In genomic region chr6:157966597-157966977, GRCh38 we compare ENCODE assay signal across 16 cellular contexts. TPM values are rescaled to one million over a fixed set of nuclear protein-coding genes. Genes with fewer than 3 reads are reported as not detected.
DNase-seq lines count a peak whose midpoint lies in the region; ATAC-seq and TF ChIP-seq lines count a peak whose summit lies in the region.
"Had no signal": no experiment of that assay in that cellular context is flagged by ENCODE, and none has a peak within 500 bp of the region (broad histone marks: within the 10 kb centered on the region; RNA-seq: fewer than 3 reads in every experiment).

No MANE protein-coding gene starts in this region.

- ATAC-seq in HG03342 (IDR thresholded peaks at IDR 0.05; ENCODE audit: unreplicated experiment), result no peak
- ATAC-seq in GM19463 (IDR thresholded peaks at IDR 0.05; ENCODE audit: unreplicated experiment), result no peak

- peak; percentile 58 for DNase-seq in NCI-H69 (lab: John Stamatoyannopoulos, UW)
- DNase-seq in ecto neural progenitor cell (ENCODE audit: low spot score), result peak; percentile 41
- no peak for DNase-seq in transverse colon
- DNase-seq in NCI-H1930 (lab: John Stamatoyannopoulos, UW), result no peak
- DNase-seq: ACHN, C1 segment of cervical spinal cord, H9, Karpas-422, MG63, NCI-H1048, NCI-H2171 treated with DMSO at 0.1 percent for 48 hours, NCI-H446, Right ventricle myocardium superior had no signal

- 51% methylated on average over 8 of the region's 8 CpGs; no CpG with 5 or more reads in 1 of the 2 donors for WGBS in transverse colon (ENCODE audit: low coverage in 1 of 2), 2 donors

- H3K27ac ChIP-seq in mucosa of rectum (ENCODE audit: low read depth in 2 of 2, low read length in 2 of 2), result peak overlapping the region; percentile 96
- H3K27ac ChIP-seq in transverse colon, result peak overlapping the region; percentile 88 to 91 (median 91)

- H3K4me3 ChIP-seq in mucosa of rectum (ENCODE audit: low read length in 2 of 2) (peak overlapping the region in 1 of 2 donors; percentile 33), transverse colon (no peak overlapping the region)
- H3K4me3 ChIP-seq: MG63 had no signal

- peak overlapping the region; percentile 52 to 59 for H3K9ac ChIP-seq in mucosa of rectum (ENCODE audit: low read depth in 1 of 2, low read length in 2 of 2)

- no peak for TF ChIP-seq POLR2A in transverse colon (IDR thresholded peaks at IDR 0.05)

- intact Hi-C loops in transverse colon (cut with DNase I; ENCODE audit: low total_unique reads), result no loop called here

- H3K27me3 ChIP-seq in mucosa of rectum (ENCODE audit: control insufficient read depth in 2 of 2, insufficient read depth in 2 of 2, low read length in 2 of 2) (no peaks in the 10 kb centered on the region), transverse colon (no peaks in the 10 kb centered on the region)
- H3K27me3 ChIP-seq: MG63 had no signal

- in situ Hi-C loops in transverse colon (cut with MboI; ENCODE audit: low pct_ligation_motif_present in 1 of 4, low pct_unique_long_range_greater_than_20kb in 1 of 4, low sequenced_read_pairs in 3 of 4), result no loop called here

- no peak for TF ChIP-seq EP300 in transverse colon (IDR thresholded peaks at IDR 0.05; ENCODE audit: low read depth)

- no peak for TF ChIP-seq CTCF in transverse colon (IDR thresholded peaks at IDR 0.05)

- H3K36me3 ChIP-seq in mucosa of rectum (ENCODE audit: control insufficient read depth in 2 of 2, insufficient read depth in 2 of 2, low read length in 2 of 2), result no peaks in the 10 kb centered on the region
- H3K36me3 ChIP-seq in transverse colon, result no peaks in the 10 kb centered on the region
- H3K36me3 ChIP-seq: MG63 had no signal

- H3K4me1 ChIP-seq in mucosa of rectum (ENCODE audit: control insufficient read depth in 2 of 2, insufficient read depth in 2 of 2, low read length in 2 of 2) (peaks cover 19 to 33% of the 10 kb centered on the region in 2 donors), transverse colon (peaks cover 12 to 60% (median 22%) of the 10 kb centered on the region in 4 donors)

- H3K9me3 ChIP-seq in mucosa of rectum (ENCODE audit: control insufficient read depth in 2 of 2, low read length in 2 of 2), result no peaks in the 10 kb centered on the region
- no peaks in the 10 kb centered on the region for H3K9me3 ChIP-seq in transverse colon
- H3K9me3 ChIP-seq: MG63 had no signal

RNA-seq across cellular contexts. Expression of gene SYNJ2, which starts 15.1 kb away (rescaled TPM):
- total RNA-seq in transverse colon, result 10 to 100 TPM; 27.8 to 42.6 (median 31.8) TPM

Comparison
In these comparisons a context has a peak if more than half of its experiments do, and no peak if none do; other contexts are left out.
1. DNase-seq: peak in NCI-H69 (single experiment) and ecto neural progenitor cell (single experiment); none in transverse colon (single experiment) and NCI-H1930 (0 of 2).